14 cellular contexts compared by ENCODE assay signal in genomic region chr5:132877466-132877865, GRCh38. TPM values are rescaled to one million over a fixed set of nuclear protein-coding genes. Genes with fewer than 3 reads are reported as not detected.
DNase-seq lines count a peak whose midpoint lies in the region; ATAC-seq lines count a peak whose summit lies in the region.
"Had no signal": no experiment of that assay in that cellular context is flagged by ENCODE, and none has a peak within 500 bp of the region (broad histone marks: within the 10 kb centered on the region; RNA-seq: fewer than 3 reads in every experiment).

No MANE protein-coding gene starts in this region.

- H3K27me3 Mint-ChIP-seq in T-helper 17 cell, result no peaks in the 10 kb centered on the region

- no peak for ATAC-seq in T-helper 17 cell
- no peak for ATAC-seq in HG03039 (IDR thresholded peaks at IDR 0.05; ENCODE audit: unreplicated experiment)

- DNase-seq in T-helper 17 cell, result no peak
- peak in 1 of 61 donors; percentile 23 for DNase-seq in caudate nucleus (lab: John Stamatoyannopoulos, UW)
- DNase-seq in pons (ENCODE audit: low spot score), result peak; percentile 84
- DNase-seq in NCI-H187 (lab: John Stamatoyannopoulos, UW), result no peak
- no peak for DNase-seq in activated naive CD4-positive, alpha-beta T cell treated with Interleukin-2 at 50 U/mL for 16 hours
- DNase-seq: GF-D8, GOT3, NCI-H1048, NCI-H1436 treated with DMSO at 0.1 percent for 48 hours, NCI-H2081, NCI-H748 treated with DMSO at 0.1 percent for 48 hours, RPMI8226 had no signal

- H3K4me3 Mint-ChIP-seq in T-helper 17 cell, result no peak overlapping the region

- H3K4me1 Mint-ChIP-seq in T-helper 17 cell, result peaks cover 2% of the 10 kb centered on the region

- no peaks in the 10 kb centered on the region for H3K36me3 Mint-ChIP-seq in T-helper 17 cell (ENCODE audit: low read depth)

- H3K9me3 ChIP-seq in T-helper 17 cell (ENCODE audit: control insufficient read depth, low read length, poor library complexity, severe bottlenecking), result no peaks in the 10 kb centered on the region

- peak overlapping the region; percentile 65 for H3K27ac ChIP-seq in caudate nucleus (ENCODE audit: low read depth, low read length)
- H3K27ac ChIP-seq in layer of hippocampus (ENCODE audit: low read depth, low read length), result peak overlapping the region; percentile 5

- H3K27me3 ChIP-seq in layer of hippocampus (ENCODE audit: control insufficient read depth, insufficient read depth, low read length), result no peaks in the 10 kb centered on the region

- peak overlapping the region; percentile 34 for H3K27ac Mint-ChIP-seq in T-helper 17 cell

RNA-seq across cellular contexts. Expression of gene LEAP2, which starts 4.0 kb away (rescaled TPM):
- total RNA-seq in T-helper 17 cell, result 1 to 10 TPM in 1 of 2 donors, under 1 TPM in 1; 0.47 to 1.0 TPM

RNA-seq across cellular contexts. Expression of gene UQCRQ, which starts 11.0 kb away (rescaled TPM):
- total RNA-seq in T-helper 17 cell, result 100 to 1,000 TPM; 107 to 112 TPM

RNA-seq across cellular contexts. Expression of gene GDF9, which starts 11.2 kb away (rescaled TPM):
- total RNA-seq in T-helper 17 cell, result under 1 TPM; 0.70 to 0.94 TPM

RNA-seq across cellular contexts. Expression of gene SHROOM1, which starts 47.0 kb away (rescaled TPM):
- total RNA-seq in T-helper 17 cell, result under 1 TPM in 1 of 2 donors, not detected in 1; 0.20 TPM
